Comparison of ENCODE assay signal across 2 cellular contexts in the genomic region with DNA sequence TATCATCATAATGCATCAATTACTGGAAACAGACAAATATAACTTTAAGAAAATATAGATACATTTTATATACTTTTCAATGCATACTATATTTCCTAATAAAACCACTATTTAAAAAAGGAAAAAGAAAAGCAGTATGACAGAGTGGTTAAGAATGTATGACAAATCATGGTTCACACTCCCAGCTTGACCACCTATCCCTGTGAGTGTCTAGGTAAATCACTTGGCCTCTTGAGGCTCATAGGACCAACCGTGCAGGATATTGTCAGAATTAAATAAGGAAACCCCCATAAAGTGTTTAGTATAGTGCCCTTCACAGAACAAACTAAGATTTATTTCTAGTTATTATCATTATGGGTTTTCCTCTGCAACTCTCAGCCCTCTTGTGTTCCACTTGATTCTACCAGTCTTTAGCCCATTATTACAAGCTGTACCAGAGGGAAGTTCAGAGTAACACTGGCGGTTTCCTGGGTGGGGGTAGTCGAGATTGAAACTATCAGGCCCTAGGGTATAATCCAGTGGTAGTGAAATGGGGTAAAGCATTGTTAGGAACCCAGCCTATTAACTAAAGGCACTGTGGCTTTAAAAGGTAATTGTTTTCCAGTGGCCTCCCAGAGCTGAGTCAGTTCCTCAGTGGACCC.
TF ChIP-seq lines count a peak whose summit lies in the region.

No MANE protein-coding gene starts in this region.

TF ChIP-seq in GM12878, 131 proteins besides CTCF, POLR2A, EP300 and RAD21:
- TF ChIP-seq, protein P1, sequence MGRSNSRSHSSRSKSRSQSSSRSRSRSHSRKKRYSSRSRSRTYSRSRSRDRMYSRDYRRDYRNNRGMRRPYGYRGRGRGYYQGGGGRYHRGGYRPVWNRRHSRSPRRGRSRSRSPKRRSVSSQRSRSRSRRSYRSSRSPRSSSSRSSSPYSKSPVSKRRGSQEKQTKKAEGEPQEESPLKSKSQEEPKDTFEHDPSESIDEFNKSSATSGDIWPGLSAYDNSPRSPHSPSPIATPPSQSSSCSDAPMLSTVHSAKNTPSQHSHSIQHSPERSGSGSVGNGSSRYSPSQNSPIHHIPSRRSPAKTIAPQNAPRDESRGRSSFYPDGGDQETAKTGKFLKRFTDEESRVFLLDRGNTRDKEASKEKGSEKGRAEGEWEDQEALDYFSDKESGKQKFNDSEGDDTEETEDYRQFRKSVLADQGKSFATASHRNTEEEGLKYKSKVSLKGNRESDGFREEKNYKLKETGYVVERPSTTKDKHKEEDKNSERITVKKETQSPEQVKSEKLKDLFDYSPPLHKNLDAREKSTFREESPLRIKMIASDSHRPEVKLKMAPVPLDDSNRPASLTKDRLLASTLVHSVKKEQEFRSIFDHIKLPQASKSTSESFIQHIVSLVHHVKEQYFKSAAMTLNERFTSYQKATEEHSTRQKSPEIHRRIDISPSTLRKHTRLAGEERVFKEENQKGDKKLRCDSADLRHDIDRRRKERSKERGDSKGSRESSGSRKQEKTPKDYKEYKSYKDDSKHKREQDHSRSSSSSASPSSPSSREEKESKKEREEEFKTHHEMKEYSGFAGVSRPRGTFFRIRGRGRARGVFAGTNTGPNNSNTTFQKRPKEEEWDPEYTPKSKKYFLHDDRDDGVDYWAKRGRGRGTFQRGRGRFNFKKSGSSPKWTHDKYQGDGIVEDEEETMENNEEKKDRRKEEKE (IDR thresholded peaks at IDR 0.05): no peak
- TF ChIP-seq NFXL1 (IDR thresholded peaks at IDR 0.05; ENCODE audit: borderline replicate concordance) (no peak), PAX8 (IDR thresholded peaks at IDR 0.05) (no peak), BMI1 (IDR thresholded peaks at IDR 0.05; ENCODE audit: borderline replicate concordance) (no peak), GABPA (IDR thresholded peaks at IDR 0.05; ENCODE audit: low read depth) (no peak), SREBF2 (IDR thresholded peaks at IDR 0.05; ENCODE audit: low read length) (no peak), STAT1 (conservative IDR thresholded peaks at IDR 0.05) (no peak), SMAD5 (IDR thresholded peaks at IDR 0.05; ENCODE audit: low read depth) (no peak), NR2C2 (IDR thresholded peaks at IDR 0.05; ENCODE audit: borderline replicate concordance, control insufficient read depth, insufficient read length, low read depth) (no peak), ASH2L (IDR thresholded peaks at IDR 0.05; ENCODE audit: borderline replicate concordance, low read depth) (no peak), TCF3 (IDR thresholded peaks at IDR 0.05; ENCODE audit: borderline replicate concordance, insufficient read depth, low read depth, low read length) (no peak), LARP7 (IDR thresholded peaks at IDR 0.05) (no peak), BACH1 (IDR thresholded peaks at IDR 0.05; ENCODE audit: borderline replicate concordance) (no peak), RELA (IDR thresholded peaks at IDR 0.05; ENCODE audit: borderline replicate concordance, partially characterized antibody) (no peak)
- TF ChIP-seq, protein P2, sequence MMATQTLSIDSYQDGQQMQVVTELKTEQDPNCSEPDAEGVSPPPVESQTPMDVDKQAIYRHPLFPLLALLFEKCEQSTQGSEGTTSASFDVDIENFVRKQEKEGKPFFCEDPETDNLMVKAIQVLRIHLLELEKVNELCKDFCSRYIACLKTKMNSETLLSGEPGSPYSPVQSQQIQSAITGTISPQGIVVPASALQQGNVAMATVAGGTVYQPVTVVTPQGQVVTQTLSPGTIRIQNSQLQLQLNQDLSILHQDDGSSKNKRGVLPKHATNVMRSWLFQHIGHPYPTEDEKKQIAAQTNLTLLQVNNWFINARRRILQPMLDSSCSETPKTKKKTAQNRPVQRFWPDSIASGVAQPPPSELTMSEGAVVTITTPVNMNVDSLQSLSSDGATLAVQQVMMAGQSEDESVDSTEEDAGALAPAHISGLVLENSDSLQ (IDR thresholded peaks at IDR 0.05): no peak
TF ChIP-seq in GM12878: peak in this region for 0.

TF ChIP-seq in neural cell, 6 proteins besides CTCF, POLR2A, EP300 and RAD21 (continued from another document):
- TF ChIP-seq POLR2AphosphoS5 (IDR thresholded peaks at IDR 0.05) (no peak), SMC3 (conservative IDR thresholded peaks at IDR 0.05; ENCODE audit: poor library complexity) (no peak)
